22 cellular contexts compared by ENCODE assay signal in the genomic region with DNA sequence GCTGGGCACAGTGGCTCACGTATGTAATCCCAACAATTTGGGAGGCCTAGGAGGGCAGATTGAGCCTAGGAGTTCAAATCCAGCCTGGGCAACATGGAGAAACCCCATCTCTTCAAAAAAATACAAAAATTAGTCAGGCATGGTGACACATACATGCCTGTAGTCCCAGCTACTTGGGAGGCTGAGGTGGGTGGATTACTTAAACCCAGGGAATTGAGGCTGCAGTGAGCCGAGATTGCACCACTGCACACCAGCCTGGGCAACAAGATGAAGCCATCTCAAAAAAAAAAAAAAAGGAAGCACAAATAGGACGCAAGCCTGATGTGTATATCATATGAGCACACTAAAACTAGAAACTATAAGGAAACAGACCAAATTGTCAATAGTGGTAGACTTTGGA.
DNase-seq lines count a peak whose midpoint lies in the region; ATAC-seq and TF ChIP-seq lines count a peak whose summit lies in the region.
"Had no signal": no experiment of that assay in that cellular context is flagged by ENCODE, and none has a peak within 500 bp of the region (broad histone marks: within the 10 kb centered on the region; RNA-seq: fewer than 3 reads in every experiment).

No MANE protein-coding gene starts in this region.

- no peak overlapping the region for H3K4me3 ChIP-seq in adipocyte (ENCODE audit: low read length)
- H3K4me3 ChIP-seq in foreskin fibroblast (ENCODE audit: low read depth in 1 of 2, low read length in 2 of 2) = no peak overlapping the region
- no peak overlapping the region for H3K4me3 ChIP-seq in skeletal muscle cell (ENCODE audit: low read depth, low read length)

- no peak overlapping the region for H3K9ac ChIP-seq in adipocyte (ENCODE audit: low read length)

- H3K27ac ChIP-seq in C4-2B = peak overlapping the region; percentile 70
- H3K27ac ChIP-seq: HL-60, RWPE1 had no signal

- DNase-seq in adipocyte (ENCODE audit: low read depth) (peak; percentile 12), foreskin fibroblast (peak; percentile 38 to 44), skeletal muscle cell (ENCODE audit: low read depth) (peak; percentile 24), activated gamma-delta T cell (lab: John Stamatoyannopoulos, UW) (no peak), NCI-H1105 (lab: John Stamatoyannopoulos, UW) (no peak)
- DNase-seq: AML-193, COR-L47, DMS 273 treated with DMSO at 0.1 percent for 48 hours, DND-41, GOT3, NCI-H1436, NCI-H1930, NCI-H226, NCI-H524, NCI-H82, PC-3, SIG-M5 had no signal

- TF ChIP-seq CTCF in C4-2B (conservative IDR thresholded peaks at IDR 0.05) (no peak), foreskin fibroblast (IDR thresholded peaks at IDR 0.05; ENCODE audit: low read depth, low read length) (no peak)

- H3K9me3 ChIP-seq in adipocyte (ENCODE audit: control insufficient read depth, low read length) = no peaks in the 10 kb centered on the region

- H3K27me3 ChIP-seq in adipocyte (replicated peaks; ENCODE audit: control insufficient read depth, insufficient read depth, low read length) = no peaks in the 10 kb centered on the region

- peaks cover 80% of the 10 kb centered on the region for H3K36me3 ChIP-seq in adipocyte (ENCODE audit: control insufficient read depth, insufficient read depth, low read length, severe bottlenecking)

- no peaks in the 10 kb centered on the region for H3K4me1 ChIP-seq in adipocyte (ENCODE audit: control insufficient read depth, insufficient read depth, low read length)

- ATAC-seq in HG02885 (IDR thresholded peaks at IDR 0.05; ENCODE audit: poor library complexity, unreplicated experiment) (no peak), HG03457 (IDR thresholded peaks at IDR 0.05; ENCODE audit: unreplicated experiment) (no peak)
- ATAC-seq: PC-3 had no signal

Comparison
In these comparisons a context has a peak if more than half of its experiments do, and no peak if none do; other contexts are left out.
1. DNase-seq: peak in adipocyte (single experiment), foreskin fibroblast (2 of 2) and skeletal muscle cell (single experiment); none in activated gamma-delta T cell (single experiment) and NCI-H1105 (single experiment).